In genomic region chr4:137640838-137641158, GRCh38 we compare ENCODE assay signal across 29 cellular contexts.
"Had no signal": no experiment of that assay in that cellular context is flagged by ENCODE, and none has a peak within 500 bp of the region (broad histone marks: within the 10 kb centered on the region; RNA-seq: fewer than 3 reads in every experiment).

No MANE protein-coding gene starts in this region.

- H3K9ac ChIP-seq: parathyroid adenoma had no signal

- H3K27ac Mint-ChIP-seq: activated naive CD8-positive, alpha-beta T cell; naive thymus-derived CD8-positive, alpha-beta T cell had no signal

- H2AFZ ChIP-seq: parathyroid adenoma had no signal

- ATAC-seq: naive thymus-derived CD8-positive, alpha-beta T cell; psoas muscle had no signal

- H3K4me1 Mint-ChIP-seq: naive thymus-derived CD8-positive, alpha-beta T cell had no signal

- H3K4me3 Mint-ChIP-seq: activated naive CD8-positive, alpha-beta T cell; naive thymus-derived CD8-positive, alpha-beta T cell; neural crest cell had no signal

- DNase-seq: activated CD4-positive, alpha-beta T cell treated with anti-CD3 and anti-CD28 coated beads for 4 hours; activated CD4-positive, alpha-beta T cell treated with anti-CD3 and anti-CD28 coated beads, Interleukin-2, amount 50 U/mL, for 4 hours; activated effector memory CD4-positive, alpha-beta T cell treated with Interleukin-2 at 50 U/mL for 16 hours; activated naive CD4-positive, alpha-beta T cell treated with Interleukin-2 at 50 U/mL for 16 hours; activated T-cell treated with anti-CD3 and anti-CD28 coated beads for 4 hours; adrenal gland; brain microvascular endothelial cell; dorsolateral prefrontal cortex; effector memory CD4-positive, alpha-beta T cell; erythroblast; hippocampal formation; left cardiac atrium; naive thymus-derived CD8-positive, alpha-beta T cell; occipital lobe; psoas muscle; stimulated activated CD4-positive, alpha-beta T cell treated with anti-CD3 and anti-CD28 coated beads, Interleukin-15, amount 100 ng/mL, for 24 hours; stimulated activated CD4-positive, alpha-beta T cell treated with anti-CD3 and anti-CD28 coated beads, Interleukin-2, amount 100 ng/mL, for 24 hours; stimulated activated naive CD4-positive, alpha-beta T cell; testis; trophoblast cell had no signal

- H3K36me3 ChIP-seq: adrenal gland, ascending aorta, brain microvascular endothelial cell, gastroesophageal sphincter, right atrium auricular region had no signal

- H3K9me3 ChIP-seq: adrenal gland, ascending aorta, gastroesophageal sphincter, psoas muscle, right atrium auricular region, testis had no signal

- H3K36me3 Mint-ChIP-seq: activated naive CD8-positive, alpha-beta T cell; naive thymus-derived CD8-positive, alpha-beta T cell had no signal

- FAIRE-seq: keratinocyte, urothelium cell line had no signal

- H3K4me1 ChIP-seq: ascending aorta, parathyroid adenoma, psoas muscle, right atrium auricular region, testis had no signal

- H3K27me3 ChIP-seq: adrenal gland, ascending aorta, brain microvascular endothelial cell, dorsolateral prefrontal cortex, gastroesophageal sphincter, right atrium auricular region, testis had no signal

- H3K27me3 Mint-ChIP-seq: activated naive CD8-positive, alpha-beta T cell; naive thymus-derived CD8-positive, alpha-beta T cell had no signal

- H3K79me2 ChIP-seq: parathyroid adenoma had no signal

- H3K4me3 ChIP-seq: adrenal gland, ascending aorta, coronary artery, dorsolateral prefrontal cortex, gastroesophageal sphincter, psoas muscle, right atrium auricular region, testis had no signal

- H3K27ac ChIP-seq: adrenal gland, ascending aorta, brain microvascular endothelial cell, coronary artery, dorsolateral prefrontal cortex, gastroesophageal sphincter, parathyroid adenoma, psoas muscle, right atrium auricular region, testis had no signal
